9 cellular contexts compared by ENCODE assay signal in genomic region chr17:48582750-48583069, GRCh38. TPM values are rescaled to one million over a fixed set of nuclear protein-coding genes. Genes with fewer than 3 reads are reported as not detected.
A peak's percentile ranks its signal among the peaks of the same experiment; 100 is the strongest.
DNase-seq lines count a peak whose midpoint lies in the region; ATAC-seq, FAIRE-seq and TF ChIP-seq lines count a peak whose summit lies in the region.
"Had no signal": no experiment of that assay in that cellular context is flagged by ENCODE, and none has a peak within 500 bp of the region (broad histone marks: within the 10 kb centered on the region; RNA-seq: fewer than 3 reads in every experiment).

No MANE protein-coding gene starts in this region.

- no peaks in the 10 kb centered on the region for H3K9me3 ChIP-seq in endothelial cell of umbilical vein (replicated peaks; ENCODE audit: control insufficient read depth, insufficient read depth, low read length)

- POLR2A ChIA-PET in activated CD4-positive, alpha-beta T cell treated with anti-CD3 and anti-CD28 coated beads for 36 hours (lab: Charles Lee), result no interaction called here
- POLR2A ChIA-PET in endothelial cell of umbilical vein (lab: Charles Lee), result interaction anchor here (1.3 kb wide), 1 partner anchor 27 kb away, joined by 3 read pairs; no protein-coding TSS in a partner anchor

- no peaks in the 10 kb centered on the region for H3K36me3 Mint-ChIP-seq in activated CD4-positive, alpha-beta T cell treated with anti-CD3 and anti-CD28 coated beads for 36 hours (ENCODE audit: low read depth)
- H3K36me3 Mint-ChIP-seq in stimulated activated naive B cell treated with anti-CD40 and anti-IgM and Interleukin-4, amounts not matched to agents 10 μg/mL and 1 μg/mL and 100 μg/mL, for 72 hours, result peaks cover 0 to 4% of the 10 kb centered on the region in 2 donors

- no peak for FAIRE-seq in endothelial cell of umbilical vein (lab: Jason Lieb, UNC)
- FAIRE-seq: HTR-8/SVneo had no signal

- H3K27ac Mint-ChIP-seq in activated CD4-positive, alpha-beta T cell treated with anti-CD3 and anti-CD28 coated beads for 36 hours, result no peak overlapping the region
- H3K27ac Mint-ChIP-seq in stimulated activated naive B cell treated with anti-CD40 and anti-IgM and Interleukin-4, amounts not matched to agents 10 μg/mL and 1 μg/mL and 100 μg/mL, for 72 hours, result peak overlapping the region; percentile 82

- ATAC-seq in activated CD4-positive, alpha-beta T cell treated with anti-CD3 and anti-CD28 coated beads for 36 hours, result no peak
- no peak for ATAC-seq in stimulated activated naive B cell treated with anti-CD40 and anti-IgM and Interleukin-4, amounts not matched to agents 10 μg/mL and 1 μg/mL and 100 μg/mL, for 72 hours (replicated peaks)
- ATAC-seq in HG02981 (IDR thresholded peaks at IDR 0.05; ENCODE audit: unreplicated experiment) (no peak), GM19455 (IDR thresholded peaks at IDR 0.05; ENCODE audit: unreplicated experiment) (no peak)

- peak overlapping the region; percentile 50 for H3K4me3 Mint-ChIP-seq in activated CD4-positive, alpha-beta T cell treated with anti-CD3 and anti-CD28 coated beads for 36 hours
- H3K4me3 Mint-ChIP-seq in stimulated activated naive B cell treated with anti-CD40 and anti-IgM and Interleukin-4, amounts not matched to agents 10 μg/mL and 1 μg/mL and 100 μg/mL, for 72 hours, result peak overlapping the region; percentile 68 to 79

- intact Hi-C loops in activated CD4-positive, alpha-beta T cell treated with anti-CD3 and anti-CD28 coated beads for 36 hours (cut with DNase I, micrococcal nuclease), result no loop called here
- intact Hi-C loops in endothelial cell of umbilical vein (cut with micrococcal nuclease), result no loop called here

- dilution Hi-C loops in endothelial cell of umbilical vein (cut with MboI; ENCODE audit: extremely low pct_ligation_motif_present, low sequenced_read_pairs), result no loop called here

- H3K27me3 Mint-ChIP-seq in activated CD4-positive, alpha-beta T cell treated with anti-CD3 and anti-CD28 coated beads for 36 hours, result peaks cover 88% of the 10 kb centered on the region
- peaks cover 88 to 95% of the 10 kb centered on the region in 2 donors for H3K27me3 Mint-ChIP-seq in stimulated activated naive B cell treated with anti-CD40 and anti-IgM and Interleukin-4, amounts not matched to agents 10 μg/mL and 1 μg/mL and 100 μg/mL, for 72 hours

- no peaks in the 10 kb centered on the region for H3K9me1 ChIP-seq in endothelial cell of umbilical vein (replicated peaks; ENCODE audit: control insufficient read depth, extremely low read depth, insufficient read depth, low read length)

- H3K4me3 ChIP-seq in endothelial cell of umbilical vein (replicated peaks in 1 of 3; ENCODE audit: insufficient read depth in 1 of 3, low read depth in 1 of 3, low read length in 3 of 3), result peak overlapping the region in 1 of 3 experiments; percentile 67

- no peaks in the 10 kb centered on the region for H4K20me1 ChIP-seq in endothelial cell of umbilical vein (replicated peaks; ENCODE audit: control insufficient read depth, extremely low read depth, insufficient read depth, low read length)

- BruUV-seq in endothelial cell of umbilical vein (replicated peaks; lab: Mats Ljungman, UMichigan), result no TSS peak

- H3K4me2 ChIP-seq in endothelial cell of umbilical vein (ENCODE audit: insufficient read depth, low read length), result peak overlapping the region; percentile 89

- CTCF ChIA-PET in activated CD4-positive, alpha-beta T cell treated with anti-CD3 and anti-CD28 coated beads for 36 hours (lab: Charles Lee), result interaction anchor here (0.6 to 2.2 kb wide), 7 partner anchors 10 to 459 kb away, joined by 3 to 14 read pairs (median 5); partner anchors contain the start of gene HOXB5
- CTCF ChIA-PET in endothelial cell of umbilical vein (lab: Charles Lee), result interaction anchor here (1.0 to 2.3 kb wide), 3 partner anchors 13 to 231 kb away, joined by 4 to 11 read pairs (median 5); no protein-coding TSS in a partner anchor

- H3K27me3 ChIP-seq in endothelial cell of umbilical vein (ENCODE audit: control insufficient read depth in 2 of 2, insufficient read depth in 2 of 2, low read length in 2 of 2), result no peaks in the 10 kb centered on the region

- no peaks in the 10 kb centered on the region for H3K9me3 Mint-ChIP-seq in activated CD4-positive, alpha-beta T cell treated with anti-CD3 and anti-CD28 coated beads for 36 hours (ENCODE audit: low read depth)
- H3K9me3 Mint-ChIP-seq in stimulated activated naive B cell treated with anti-CD40 and anti-IgM and Interleukin-4, amounts not matched to agents 10 μg/mL and 1 μg/mL and 100 μg/mL, for 72 hours, result no peaks in the 10 kb centered on the region

- H3K4me1 ChIP-seq in endothelial cell of umbilical vein (ENCODE audit: control insufficient read depth, extremely low read depth, insufficient read depth, low read length), result peaks cover 61% of the 10 kb centered on the region

- H3K27ac ChIP-seq in endothelial cell of umbilical vein (ENCODE audit: insufficient read depth, low read depth, low read length), result peak overlapping the region; percentile 71

- DNase-seq in activated CD4-positive, alpha-beta T cell treated with anti-CD3 and anti-CD28 coated beads for 36 hours, result no peak
- DNase-seq in activated CD4-positive, alpha-beta T cell treated with anti-CD3 and anti-CD28 coated beads for 1 hour, result no peak
- DNase-seq in endothelial cell of umbilical vein (ENCODE audit: low read depth, low spot score), result no peak
- no peak for DNase-seq in stimulated activated naive B cell treated with anti-CD40 and anti-IgM and Interleukin-4, amounts not matched to agents 10 μg/mL and 1 μg/mL and 100 μg/mL, for 72 hours
- DNase-seq: activated CD4-positive, alpha-beta T cell treated with anti-CD3 and anti-CD28 coated beads, Interleukin-2, amount 50 U/mL, for 1 hour had no signal

- peaks cover 50% of the 10 kb centered on the region for H3K4me1 Mint-ChIP-seq in activated CD4-positive, alpha-beta T cell treated with anti-CD3 and anti-CD28 coated beads for 36 hours
- peaks cover 36 to 74% of the 10 kb centered on the region in 2 donors for H3K4me1 Mint-ChIP-seq in stimulated activated naive B cell treated with anti-CD40 and anti-IgM and Interleukin-4, amounts not matched to agents 10 μg/mL and 1 μg/mL and 100 μg/mL, for 72 hours

- H3K36me3 ChIP-seq in endothelial cell of umbilical vein (ENCODE audit: control insufficient read depth in 2 of 2, extremely low read depth in 1 of 2, insufficient read depth in 2 of 2, low read length in 2 of 2), result no peaks in the 10 kb centered on the region

- H3K79me2 ChIP-seq in endothelial cell of umbilical vein (ENCODE audit: control insufficient read depth, insufficient read depth, low read length), result peaks cover 79% of the 10 kb centered on the region

- no peak overlapping the region for H2AFZ ChIP-seq in endothelial cell of umbilical vein (ENCODE audit: low read depth, low read length)

- H3K9ac ChIP-seq in endothelial cell of umbilical vein (replicated peaks; ENCODE audit: extremely low read depth, insufficient read depth, low read length), result peak overlapping the region; percentile 55

- no peak for TF ChIP-seq CTCF in endothelial cell of umbilical vein (IDR thresholded peaks at IDR 0.05; ENCODE audit: extremely low read depth in 1 of 2, insufficient read depth in 1 of 2, low read depth in 1 of 2, low read length in 2 of 2)

- no peak for TF ChIP-seq POLR2A in endothelial cell of umbilical vein (IDR thresholded peaks at IDR 0.05; ENCODE audit: low read depth, low read length)

RNA-seq across cellular contexts. Expression of gene HOXB4, which starts 4.6 kb away (rescaled TPM):
- total RNA-seq in activated CD4-positive, alpha-beta T cell treated with anti-CD3 and anti-CD28 coated beads for 36 hours, result 1 to 10 TPM in 1 of 2 experiments, under 1 TPM in 1; 0.66 to 1.1 TPM
- 11.2 and 13.1 TPM in 2 replicates for total RNA-seq in endothelial cell of umbilical vein
- polyA plus RNA-seq in endothelial cell of umbilical vein, result 4.6 and 5.4 TPM in 2 replicates
- 2.5 and 3.3 TPM in 2 replicates for polyA plus RNA-seq in endothelial cell of umbilical vein (2011; cell fraction: cytosol; rRNA removed)
- polyA plus RNA-seq in endothelial cell of umbilical vein (2011; cell fraction: nucleus; rRNA removed), result 13.6 and 14.6 TPM in 2 replicates
- polyA plus RNA-seq in endothelial cell of umbilical vein (2012), result 5.2 and 5.6 TPM in 2 replicates
- polyA minus RNA-seq in endothelial cell of umbilical vein, result 3.6 and 4.6 TPM in 2 replicates
- 0.51 TPM for polyA minus RNA-seq in endothelial cell of umbilical vein (2011; cell fraction: cytosol; rRNA and poly(A)+ RNA removed)
- polyA minus RNA-seq in endothelial cell of umbilical vein (2011; cell fraction: nucleus; rRNA and poly(A)+ RNA removed), result 8.2 and 8.8 TPM in 2 replicates

RNA-seq across cellular contexts. Expression of gene HOXB3, which starts 7.3 kb away (rescaled TPM):
- 1 to 10 TPM in 1 of 2 experiments, under 1 TPM in 1; 0.47 to 1.2 TPM for total RNA-seq in activated CD4-positive, alpha-beta T cell treated with anti-CD3 and anti-CD28 coated beads for 36 hours
- total RNA-seq in endothelial cell of umbilical vein, result 45.0 and 56.6 TPM in 2 replicates
- 29.6 and 33.0 TPM in 2 replicates for polyA plus RNA-seq in endothelial cell of umbilical vein
- polyA plus RNA-seq in endothelial cell of umbilical vein (2011; cell fraction: cytosol; rRNA removed), result 7.9 and 11.6 TPM in 2 replicates
- 81.4 and 85.1 TPM in 2 replicates for polyA plus RNA-seq in endothelial cell of umbilical vein (2011; cell fraction: nucleus; rRNA removed)
- 19.0 and 19.8 TPM in 2 replicates for polyA plus RNA-seq in endothelial cell of umbilical vein (2012)
- 7.7 and 13.3 TPM in 2 replicates for polyA minus RNA-seq in endothelial cell of umbilical vein
- polyA minus RNA-seq in endothelial cell of umbilical vein (2011; cell fraction: cytosol; rRNA and poly(A)+ RNA removed), result 1.3 TPM
- polyA minus RNA-seq in endothelial cell of umbilical vein (2011; cell fraction: nucleus; rRNA and poly(A)+ RNA removed), result 18.1 and 32.3 TPM in 2 replicates

RNA-seq across cellular contexts. Expression of gene HOXB5, which starts 10.9 kb away (rescaled TPM):
- not detected for total RNA-seq in activated CD4-positive, alpha-beta T cell treated with anti-CD3 and anti-CD28 coated beads for 36 hours
- total RNA-seq in endothelial cell of umbilical vein, result 7.3 and 8.5 TPM in 2 replicates
- polyA plus RNA-seq in endothelial cell of umbilical vein, result 2.0 and 2.6 TPM in 2 replicates
- polyA plus RNA-seq in endothelial cell of umbilical vein (2011; cell fraction: cytosol; rRNA removed), result 1.0 and 1.1 TPM in 2 replicates
- 13.1 and 13.2 TPM in 2 replicates for polyA plus RNA-seq in endothelial cell of umbilical vein (2011; cell fraction: nucleus; rRNA removed)
- polyA plus RNA-seq in endothelial cell of umbilical vein (2012), result 3.3 and 3.5 TPM in 2 replicates
- 0.57 and 0.58 TPM in 2 replicates for polyA minus RNA-seq in endothelial cell of umbilical vein
- 0.82 TPM for polyA minus RNA-seq in endothelial cell of umbilical vein (2011; cell fraction: cytosol; rRNA and poly(A)+ RNA removed)
- 2.5 and 2.6 TPM in 2 replicates for polyA minus RNA-seq in endothelial cell of umbilical vein (2011; cell fraction: nucleus; rRNA and poly(A)+ RNA removed)
- total RNA-seq: mononuclear cell had no signal

RNA-seq across cellular contexts. Expression of gene HOXB6, which starts 22.1 kb away (rescaled TPM):
- total RNA-seq in activated CD4-positive, alpha-beta T cell treated with anti-CD3 and anti-CD28 coated beads for 36 hours, result not detected
- 24.0 and 27.4 TPM in 2 replicates for total RNA-seq in endothelial cell of umbilical vein
- 8.8 and 10.0 TPM in 2 replicates for polyA plus RNA-seq in endothelial cell of umbilical vein
- 4.3 and 6.1 TPM in 2 replicates for polyA plus RNA-seq in endothelial cell of umbilical vein (2011; cell fraction: cytosol; rRNA removed)
- 42.1 and 47.5 TPM in 2 replicates for polyA plus RNA-seq in endothelial cell of umbilical vein (2011; cell fraction: nucleus; rRNA removed)
- 12.4 and 13.8 TPM in 2 replicates for polyA plus RNA-seq in endothelial cell of umbilical vein (2012)
- 3.9 and 7.0 TPM in 2 replicates for polyA minus RNA-seq in endothelial cell of umbilical vein
- 2.8 TPM for polyA minus RNA-seq in endothelial cell of umbilical vein (2011; cell fraction: cytosol; rRNA and poly(A)+ RNA removed)
- polyA minus RNA-seq in endothelial cell of umbilical vein (2011; cell fraction: nucleus; rRNA and poly(A)+ RNA removed), result 9.1 and 16.5 TPM in 2 replicates
- total RNA-seq: mononuclear cell had no signal

RNA-seq across cellular contexts. Expression of gene HOXB7, which starts 28.1 kb away (rescaled TPM):
- under 1 TPM; 0.25 to 0.30 TPM for total RNA-seq in activated CD4-positive, alpha-beta T cell treated with anti-CD3 and anti-CD28 coated beads for 36 hours
- 24.5 and 29.8 TPM in 2 replicates for total RNA-seq in endothelial cell of umbilical vein
- 23.5 and 24.2 TPM in 2 replicates for polyA plus RNA-seq in endothelial cell of umbilical vein
- polyA plus RNA-seq in endothelial cell of umbilical vein (2011; cell fraction: cytosol; rRNA removed), result 18.2 and 21.3 TPM in 2 replicates
- 5.5 and 6.9 TPM in 2 replicates for polyA plus RNA-seq in endothelial cell of umbilical vein (2011; cell fraction: nucleus; rRNA removed)
- 26.0 and 33.3 TPM in 2 replicates for polyA plus RNA-seq in endothelial cell of umbilical vein (2012)
- 8.2 and 9.4 TPM in 2 replicates for polyA minus RNA-seq in endothelial cell of umbilical vein
- 10.9 TPM for polyA minus RNA-seq in endothelial cell of umbilical vein (2011; cell fraction: cytosol; rRNA and poly(A)+ RNA removed)
- polyA minus RNA-seq in endothelial cell of umbilical vein (2011; cell fraction: nucleus; rRNA and poly(A)+ RNA removed), result 1.3 and 1.5 TPM in 2 replicates

Comparison
In these comparisons a context has a peak if more than half of its experiments do, and no peak if none do; other contexts are left out.
1. RNA of gene HOXB3, which starts 7.3 kb away (total RNA-seq): 45.0 to 56.6 TPM in endothelial cell of umbilical vein; 0.47 to 1.2 TPM in activated CD4-positive, alpha-beta T cell treated with anti-CD3 and anti-CD28 coated beads for 36 hours; every median in the first group is over 10 times any median in the second.